ENCODE assay signal across 9 cellular contexts in genomic region chr1:7046314-7046713, GRCh38.
DNase-seq lines count a peak whose midpoint lies in the region; ATAC-seq, FAIRE-seq and TF ChIP-seq lines count a peak whose summit lies in the region.
"Had no signal": no experiment of that assay in that cellular context is flagged by ENCODE, and none has a peak within 500 bp of the region (broad histone marks: within the 10 kb centered on the region; RNA-seq: fewer than 3 reads in every experiment).

No MANE protein-coding gene starts in this region.

- H3K36me3 ChIP-seq in astrocyte (ENCODE audit: insufficient read depth, low read length), result no peaks in the 10 kb centered on the region

- H3K9ac ChIP-seq in astrocyte (ENCODE audit: low read length), result no peak overlapping the region

- H3K4me3 Mint-ChIP-seq in HFFc6 (no peak overlapping the region), astrocyte (ENCODE audit: unreplicated experiment) (no peak overlapping the region)

- no peak for ATAC-seq in HG02571 (IDR thresholded peaks at IDR 0.05; ENCODE audit: unreplicated experiment)
- no peak for ATAC-seq in HG03196 (IDR thresholded peaks at IDR 0.05; ENCODE audit: unreplicated experiment)
- no peak for ATAC-seq in GM19455 (IDR thresholded peaks at IDR 0.05; ENCODE audit: unreplicated experiment)

- no peak overlapping the region for H3K27ac ChIP-seq in astrocyte (ENCODE audit: low read depth, low read length)

- no peak overlapping the region for H2AFZ ChIP-seq in astrocyte (ENCODE audit: low read depth, low read length)

- H3K9me3 Mint-ChIP-seq in HFFc6 (no peaks in the 10 kb centered on the region), astrocyte (ENCODE audit: unreplicated experiment) (peaks cover 9% of the 10 kb centered on the region)

- TF ChIP-seq CTCF in HFFc6 (IDR thresholded peaks at IDR 0.05), result no peak
- no peak for TF ChIP-seq CTCF in astrocyte (IDR thresholded peaks at IDR 0.05; ENCODE audit: insufficient read depth, low read depth, low read length)

- no peak for FAIRE-seq in astrocyte (lab: Jason Lieb, UNC)

- H3K4me2 ChIP-seq in astrocyte (ENCODE audit: low read length), result peak overlapping the region; percentile 3

- DNase-seq in AG08395 (ENCODE audit: low spot score) (peak; percentile 66), HFFc6 (peak; percentile 54), astrocyte (ENCODE audit: low read depth) (peak; percentile 93), kidney glomerular epithelial cell (lab: John Stamatoyannopoulos, UW) (peak; percentile 85)
- no peak for DNase-seq in stimulated activated CD8-positive, alpha-beta memory T cell treated with anti-CD3 and anti-CD28 coated beads, Interleukin-4, amount 100 ng/mL, for 48 hours
- DNase-seq: NCI-H774 had no signal

- H3K27ac Mint-ChIP-seq in HFFc6 (no peak overlapping the region), astrocyte (ENCODE audit: unreplicated experiment) (no peak overlapping the region)

- no peaks in the 10 kb centered on the region for H3K27me3 ChIP-seq in astrocyte (ENCODE audit: insufficient read depth, low read length)

- H3K4me1 ChIP-seq in astrocyte (ENCODE audit: insufficient read depth, low read length), result no peaks in the 10 kb centered on the region

- H3K4me1 Mint-ChIP-seq in HFFc6 (ENCODE audit: low read depth) (peaks cover 8% of the 10 kb centered on the region; the same call in 1 of the 2 replicates), astrocyte (ENCODE audit: low read depth, unreplicated experiment) (peaks cover 11% of the 10 kb centered on the region)

- peaks cover 6% of the 10 kb centered on the region for H3K9me3 ChIP-seq in astrocyte (ENCODE audit: insufficient read depth, low read depth, low read length)

- no peaks in the 10 kb centered on the region for H4K20me1 ChIP-seq in astrocyte (ENCODE audit: insufficient read depth, low read length)

- H3K79me2 ChIP-seq in astrocyte (ENCODE audit: insufficient read depth, low read length), result no peaks in the 10 kb centered on the region

- H3K36me3 Mint-ChIP-seq in HFFc6 (ENCODE audit: low read depth), result no peaks in the 10 kb centered on the region
- no peaks in the 10 kb centered on the region for H3K36me3 Mint-ChIP-seq in astrocyte (ENCODE audit: low read depth, unreplicated experiment)

- H3K4me3 ChIP-seq in astrocyte (ENCODE audit: insufficient read depth, low read depth, low read length), result no peak overlapping the region

- H3K27me3 Mint-ChIP-seq in HFFc6 (ENCODE audit: insufficient read depth) (peaks cover 36% of the 10 kb centered on the region), astrocyte (ENCODE audit: low read depth, unreplicated experiment) (peaks cover 25% of the 10 kb centered on the region)
